ENCODE assay signal across 12 cellular contexts in the genomic region with DNA sequence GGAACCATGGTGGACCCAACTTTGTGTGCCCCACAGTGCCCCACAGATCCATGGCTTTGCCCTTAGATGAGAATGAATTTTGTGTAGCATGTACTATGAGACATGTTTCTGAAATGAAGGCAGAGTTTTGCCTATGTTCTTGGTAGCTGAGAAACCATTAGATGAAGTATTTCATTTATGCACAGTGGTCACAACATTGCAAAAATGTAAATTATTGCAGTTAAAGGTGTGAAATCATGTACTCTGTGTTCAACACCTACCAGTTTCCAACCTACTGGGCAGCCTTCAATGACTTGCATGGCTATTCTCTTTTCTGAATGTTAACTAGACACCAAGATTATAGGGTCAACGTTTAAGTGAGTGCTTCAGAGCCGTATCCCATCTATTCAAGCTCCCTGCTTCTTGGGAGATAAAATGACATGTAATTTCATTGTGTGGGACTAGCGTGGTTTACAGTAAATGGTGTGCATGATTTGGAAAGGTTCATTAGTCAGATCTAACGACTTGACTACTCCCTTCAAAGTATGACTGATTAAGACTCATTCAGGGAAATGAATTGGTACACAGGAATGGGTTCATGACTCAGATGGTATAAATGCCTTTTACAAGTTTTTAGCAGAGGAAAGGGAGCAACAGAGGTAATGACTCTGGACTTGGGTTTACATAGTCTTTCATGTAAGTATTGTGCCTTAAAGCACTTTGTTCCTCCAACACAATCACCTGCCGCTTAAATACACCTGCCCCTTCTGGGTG.
DNase-seq lines count a peak whose midpoint lies in the region; ATAC-seq, FAIRE-seq and TF ChIP-seq lines count a peak whose summit lies in the region.
"Had no signal": no experiment of that assay in that cellular context is flagged by ENCODE, and none has a peak within 500 bp of the region (broad histone marks: within the 10 kb centered on the region; RNA-seq: fewer than 3 reads in every experiment).

No MANE protein-coding gene starts in this region.

- H3K27me3 ChIP-seq in GM23338 (ENCODE audit: insufficient read depth) (no peaks in the 10 kb centered on the region), pancreas (no peaks in the 10 kb centered on the region), tibial artery (peaks cover 0 to 4% of the 10 kb centered on the region in 2 donors)

- H3K9me3 ChIP-seq in pancreas (no peaks in the 10 kb centered on the region), tibial artery (no peaks in the 10 kb centered on the region)
- H3K9me3 ChIP-seq: lower lobe of right lung had no signal

- no peak for FAIRE-seq in pancreas (lab: Jason Lieb, UNC)

- no peaks in the 10 kb centered on the region for H3K36me3 ChIP-seq in GM23338 (ENCODE audit: insufficient read depth)
- no peaks in the 10 kb centered on the region for H3K36me3 ChIP-seq in pancreas
- no peaks in the 10 kb centered on the region for H3K36me3 ChIP-seq in tibial artery
- H3K36me3 ChIP-seq: lower lobe of right lung had no signal

- TF ChIP-seq CTCF in HFFc6 (IDR thresholded peaks at IDR 0.05) (no peak), foreskin fibroblast (IDR thresholded peaks at IDR 0.05; ENCODE audit: low read depth, low read length) (no peak), GM23338 (conservative IDR thresholded peaks at IDR 0.05; ENCODE audit: low read depth in 2 of 2) (no peak), pancreas (IDR thresholded peaks at IDR 0.05) (no peak), tibial artery (IDR thresholded peaks at IDR 0.05) (no peak)

- H3K4me1 Mint-ChIP-seq in HFFc6 (ENCODE audit: low read depth) (peaks cover 20% of the 10 kb centered on the region), GM23338 (no peaks in the 10 kb centered on the region)

- no peaks in the 10 kb centered on the region for H3K79me2 ChIP-seq in GM23338 (replicated peaks; ENCODE audit: insufficient read depth)

- peaks cover 1% of the 10 kb centered on the region; the same call in 1 of the 2 replicates for H3K27me3 Mint-ChIP-seq in HFFc6 (ENCODE audit: insufficient read depth)
- H3K27me3 Mint-ChIP-seq in GM23338 (ENCODE audit: insufficient read depth, low read depth, poor library complexity), result peaks cover 8% of the 10 kb centered on the region

- H3K9me3 Mint-ChIP-seq in HFFc6 (no peaks in the 10 kb centered on the region), GM23338 (no peaks in the 10 kb centered on the region)
- H3K9me3 Mint-ChIP-seq: activated CD4-positive, alpha-beta T cell treated with anti-CD3 and anti-CD28 coated beads, Interleukin-2, amount 10 ng/mL, durations not matched to agents 24 days and 14 days had no signal

- H4K20me1 ChIP-seq in GM23338 (replicated peaks; ENCODE audit: insufficient read depth), result no peaks in the 10 kb centered on the region

- H3K4me2 ChIP-seq in GM23338, result no peak overlapping the region

- intact Hi-C loops in pancreas (cut with DNase I) (no loop called here), tibial artery (cut with DNase I; ENCODE audit: low total_unique reads) (no loop called here)

- H3K9me2 ChIP-seq in GM23338 (ENCODE audit: insufficient read depth), result peaks cover 4% of the 10 kb centered on the region; the same call in 1 of the 2 replicates

- H2AFZ ChIP-seq in GM23338, result no peak overlapping the region

- no peaks in the 10 kb centered on the region for H3F3A ChIP-seq in GM23338 (replicated peaks; ENCODE audit: low read depth)

- H3K4me1 ChIP-seq in GM23338 (ENCODE audit: insufficient read depth) (no peaks in the 10 kb centered on the region), pancreas (no peaks in the 10 kb centered on the region), tibial artery (peaks cover 0 to 8% (median 2%) of the 10 kb centered on the region in 4 donors)
- H3K4me1 ChIP-seq: lower lobe of right lung had no signal

- H3K4me3 ChIP-seq in foreskin fibroblast (ENCODE audit: low read depth in 1 of 2, low read length in 2 of 2) (no peak overlapping the region), GM23338 (no peak overlapping the region), pancreas (no peak overlapping the region), tibial artery (no peak overlapping the region)
- H3K4me3 ChIP-seq: lower lobe of right lung had no signal

- DNase-seq in ELR (ENCODE audit: low read depth) (peak; percentile 81), HFFc6 (peak; percentile 84), NCI-H774 (lab: John Stamatoyannopoulos, UW) (peak; percentile 66), foreskin fibroblast (peak; percentile 30 to 52), GM23338 (ENCODE audit: low spot score) (no peak), pancreas (no peak), NCI-H1694 treated with DMSO at 0.1 percent for 48 hours (lab: John Stamatoyannopoulos, UW) (no peak), tibial artery (no peak)
- DNase-seq: activated CD4-positive, alpha-beta T cell treated with anti-CD3 and anti-CD28 coated beads, Interleukin-2, amount 10 ng/mL, durations not matched to agents 24 days and 14 days; GDM1; lower lobe of right lung had no signal

- peak overlapping the region; percentile 38; the same call in 1 of the 2 replicates for H3K27ac Mint-ChIP-seq in HFFc6
- no peak overlapping the region for H3K27ac Mint-ChIP-seq in GM23338

- no peaks in the 10 kb centered on the region for H3K36me3 Mint-ChIP-seq in HFFc6 (ENCODE audit: low read depth)
- no peaks in the 10 kb centered on the region for H3K36me3 Mint-ChIP-seq in GM23338 (ENCODE audit: low read depth)

- no peak overlapping the region for H3K27ac ChIP-seq in GM23338 (ENCODE audit: low read depth)
- H3K27ac ChIP-seq in pancreas, result no peak overlapping the region
- H3K27ac ChIP-seq in tibial artery, result no peak overlapping the region
- H3K27ac ChIP-seq: lower lobe of right lung had no signal

- H3K4me3 Mint-ChIP-seq in HFFc6 (no peak overlapping the region), GM23338 (no peak overlapping the region)
- H3K4me3 Mint-ChIP-seq: activated CD4-positive, alpha-beta T cell treated with anti-CD3 and anti-CD28 coated beads, Interleukin-2, amount 10 ng/mL, durations not matched to agents 24 days and 14 days had no signal

- WGBS in pancreas, 2 donors, result 69 to 81% methylated on average over 5 of the region's 5 CpGs

- ATAC-seq in GM23338, result no peak
- ATAC-seq in pancreas, result no peak
- ATAC-seq: lower lobe of right lung, Right ventricle myocardium inferior had no signal

TF ChIP-seq in GM23338, 12 proteins besides CTCF, POLR2A, EP300 and RAD21 (continues in another document):
- TF ChIP-seq EZH2 (IDR thresholded peaks at IDR 0.05; ENCODE audit: low read depth, unreplicated experiment) (no peak), NANOG (IDR thresholded peaks at IDR 0.05; ENCODE audit: borderline replicate concordance) (no peak), STAT1 (IDR thresholded peaks at IDR 0.05; ENCODE audit: unreplicated experiment) (no peak), EZH2phosphoT487 (IDR thresholded peaks at IDR 0.05; ENCODE audit: unreplicated experiment) (no peak), ZNF331 (CRISPR knock-in tag; IDR thresholded peaks at IDR 0.05; ENCODE audit: low read depth) (no peak), POLR2AphosphoS5 (IDR thresholded peaks at IDR 0.05; ENCODE audit: low read depth) (no peak), CREB1 (CRISPR knock-in tag; IDR thresholded peaks at IDR 0.05; ENCODE audit: low read depth) (no peak), JUNB (IDR thresholded peaks at IDR 0.05; ENCODE audit: unreplicated experiment) (no peak)
- TF ChIP-seq, protein P1, sequence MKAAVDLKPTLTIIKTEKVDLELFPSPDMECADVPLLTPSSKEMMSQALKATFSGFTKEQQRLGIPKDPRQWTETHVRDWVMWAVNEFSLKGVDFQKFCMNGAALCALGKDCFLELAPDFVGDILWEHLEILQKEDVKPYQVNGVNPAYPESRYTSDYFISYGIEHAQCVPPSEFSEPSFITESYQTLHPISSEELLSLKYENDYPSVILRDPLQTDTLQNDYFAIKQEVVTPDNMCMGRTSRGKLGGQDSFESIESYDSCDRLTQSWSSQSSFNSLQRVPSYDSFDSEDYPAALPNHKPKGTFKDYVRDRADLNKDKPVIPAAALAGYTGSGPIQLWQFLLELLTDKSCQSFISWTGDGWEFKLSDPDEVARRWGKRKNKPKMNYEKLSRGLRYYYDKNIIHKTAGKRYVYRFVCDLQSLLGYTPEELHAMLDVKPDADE (IDR thresholded peaks at IDR 0.05), result no peak
- TF ChIP-seq, protein P2, sequence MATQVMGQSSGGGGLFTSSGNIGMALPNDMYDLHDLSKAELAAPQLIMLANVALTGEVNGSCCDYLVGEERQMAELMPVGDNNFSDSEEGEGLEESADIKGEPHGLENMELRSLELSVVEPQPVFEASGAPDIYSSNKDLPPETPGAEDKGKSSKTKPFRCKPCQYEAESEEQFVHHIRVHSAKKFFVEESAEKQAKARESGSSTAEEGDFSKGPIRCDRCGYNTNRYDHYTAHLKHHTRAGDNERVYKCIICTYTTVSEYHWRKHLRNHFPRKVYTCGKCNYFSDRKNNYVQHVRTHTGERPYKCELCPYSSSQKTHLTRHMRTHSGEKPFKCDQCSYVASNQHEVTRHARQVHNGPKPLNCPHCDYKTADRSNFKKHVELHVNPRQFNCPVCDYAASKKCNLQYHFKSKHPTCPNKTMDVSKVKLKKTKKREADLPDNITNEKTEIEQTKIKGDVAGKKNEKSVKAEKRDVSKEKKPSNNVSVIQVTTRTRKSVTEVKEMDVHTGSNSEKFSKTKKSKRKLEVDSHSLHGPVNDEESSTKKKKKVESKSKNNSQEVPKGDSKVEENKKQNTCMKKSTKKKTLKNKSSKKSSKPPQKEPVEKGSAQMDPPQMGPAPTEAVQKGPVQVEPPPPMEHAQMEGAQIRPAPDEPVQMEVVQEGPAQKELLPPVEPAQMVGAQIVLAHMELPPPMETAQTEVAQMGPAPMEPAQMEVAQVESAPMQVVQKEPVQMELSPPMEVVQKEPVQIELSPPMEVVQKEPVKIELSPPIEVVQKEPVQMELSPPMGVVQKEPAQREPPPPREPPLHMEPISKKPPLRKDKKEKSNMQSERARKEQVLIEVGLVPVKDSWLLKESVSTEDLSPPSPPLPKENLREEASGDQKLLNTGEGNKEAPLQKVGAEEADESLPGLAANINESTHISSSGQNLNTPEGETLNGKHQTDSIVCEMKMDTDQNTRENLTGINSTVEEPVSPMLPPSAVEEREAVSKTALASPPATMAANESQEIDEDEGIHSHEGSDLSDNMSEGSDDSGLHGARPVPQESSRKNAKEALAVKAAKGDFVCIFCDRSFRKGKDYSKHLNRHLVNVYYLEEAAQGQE (IDR thresholded peaks at IDR 0.05; ENCODE audit: unreplicated experiment), result no peak

Comparison
In these comparisons a context has a peak if more than half of its experiments do, and no peak if none do; other contexts are left out.
1. DNase-seq: peak in ELR (single experiment), HFFc6 (single experiment), NCI-H774 (single experiment) and foreskin fibroblast (2 of 2); none in GM23338 (single experiment), pancreas (0 of 6), NCI-H1694 treated with DMSO at 0.1 percent for 48 hours (single experiment) and tibial artery (0 of 2).